1 cellular context compared by ENCODE assay signal in the genomic region with DNA sequence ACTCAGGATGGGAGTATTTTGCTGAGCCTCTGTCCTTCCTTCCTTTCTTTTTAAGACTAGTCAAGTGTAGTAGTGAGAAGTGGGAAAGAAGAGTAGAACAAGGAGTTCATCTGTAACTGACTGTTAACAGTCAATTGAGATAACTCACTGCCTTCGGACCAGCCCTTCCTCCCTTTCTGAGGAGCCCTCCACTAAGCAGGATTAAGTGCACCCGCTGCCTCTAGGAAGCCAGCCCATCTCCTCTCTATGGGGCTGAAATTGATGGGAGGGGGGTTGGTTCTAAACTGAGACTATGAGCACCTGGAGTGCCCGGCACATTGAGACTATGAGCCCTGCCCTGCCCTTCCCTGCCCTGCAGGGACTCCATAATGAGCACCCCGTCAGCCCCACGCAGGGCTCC.
TF ChIP-seq lines count a peak whose summit lies in the region.

No MANE protein-coding gene starts in this region.

TF ChIP-seq in SK-N-SH treated with all-trans-retinoic acid at 6 μM for 48 hours, 23 proteins besides CTCF, POLR2A, EP300 and RAD21 (continued from another document):
- TF ChIP-seq, protein P1, sequence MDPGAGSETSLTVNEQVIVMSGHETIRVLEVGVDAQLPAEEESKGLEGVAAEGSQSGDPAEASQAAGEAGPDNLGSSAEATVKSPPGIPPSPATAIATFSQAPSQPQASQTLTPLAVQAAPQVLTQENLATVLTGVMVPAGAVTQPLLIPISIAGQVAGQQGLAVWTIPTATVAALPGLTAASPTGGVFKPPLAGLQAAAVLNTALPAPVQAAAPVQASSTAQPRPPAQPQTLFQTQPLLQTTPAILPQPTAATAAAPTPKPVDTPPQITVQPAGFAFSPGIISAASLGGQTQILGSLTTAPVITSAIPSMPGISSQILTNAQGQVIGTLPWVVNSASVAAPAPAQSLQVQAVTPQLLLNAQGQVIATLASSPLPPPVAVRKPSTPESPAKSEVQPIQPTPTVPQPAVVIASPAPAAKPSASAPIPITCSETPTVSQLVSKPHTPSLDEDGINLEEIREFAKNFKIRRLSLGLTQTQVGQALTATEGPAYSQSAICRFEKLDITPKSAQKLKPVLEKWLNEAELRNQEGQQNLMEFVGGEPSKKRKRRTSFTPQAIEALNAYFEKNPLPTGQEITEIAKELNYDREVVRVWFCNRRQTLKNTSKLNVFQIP (CRISPR knock-in tag; IDR thresholded peaks at IDR 0.05; ENCODE audit: borderline replicate concordance, low read depth), result no peak
- TF ChIP-seq ARNTL (CRISPR knock-in tag; IDR thresholded peaks at IDR 0.05; ENCODE audit: borderline replicate concordance, low read depth), result no peak
